Comparison of ENCODE assay signal across 32 cellular contexts in the genomic region with DNA sequence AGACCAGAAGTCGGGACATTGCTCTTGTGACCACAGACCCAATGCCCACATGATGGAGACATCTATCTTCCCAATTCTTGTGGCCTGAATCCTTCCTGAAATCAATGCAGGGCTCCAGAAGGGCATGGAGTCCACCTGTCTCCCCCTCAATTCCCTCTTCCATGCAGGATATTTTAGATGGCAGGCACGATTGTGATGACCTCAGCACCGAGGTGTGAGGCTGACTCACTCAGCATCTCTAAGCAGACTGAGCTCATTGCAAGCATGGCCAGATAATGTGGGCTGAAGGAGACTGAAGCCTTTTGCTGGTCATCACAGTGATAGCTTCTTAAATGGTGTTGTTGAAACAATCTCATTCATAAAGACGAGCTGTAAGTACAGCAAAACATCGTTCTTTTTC.
DNase-seq lines count a peak whose midpoint lies in the region; ATAC-seq, FAIRE-seq and TF ChIP-seq lines count a peak whose summit lies in the region.
"Had no signal": no experiment of that assay in that cellular context is flagged by ENCODE, and none has a peak within 500 bp of the region (broad histone marks: within the 10 kb centered on the region; RNA-seq: fewer than 3 reads in every experiment).

No MANE protein-coding gene starts in this region.

- no peaks in the 10 kb centered on the region for H3K36me3 Mint-ChIP-seq in activated CD4-positive, alpha-beta T cell treated with anti-CD3 and anti-CD28 coated beads, Interleukin-2, amount 10 ng/mL, durations not matched to agents 24 days and 14 days (ENCODE audit: low read depth)
- H3K36me3 Mint-ChIP-seq: activated naive CD4-positive, alpha-beta T cell treated with anti-CD3 and anti-CD28 coated beads, Interleukin-2, amount 50 U/mL, for 24 hours; neural progenitor cell had no signal

- no peaks in the 10 kb centered on the region for H3K4me1 ChIP-seq in RWPE2 (ENCODE audit: insufficient read depth, poor library complexity, severe bottlenecking)
- H3K4me1 ChIP-seq: neural progenitor cell, parathyroid adenoma, SJCRH30 had no signal

- TF ChIP-seq CTCF in RWPE2 (IDR thresholded peaks at IDR 0.05; ENCODE audit: poor library complexity, severe bottlenecking) (no peak), epithelial cell of proximal tubule (conservative IDR thresholded peaks at IDR 0.05; ENCODE audit: low read depth, low read length) (no peak)

- intact Hi-C loops in activated CD4-positive, alpha-beta T cell treated with anti-CD3 and anti-CD28 coated beads, Interleukin-2, amount 10 ng/mL, durations not matched to agents 24 days and 14 days (cut with micrococcal nuclease): no loop called here

- H3K27ac ChIP-seq in RWPE2 (ENCODE audit: poor library complexity, severe bottlenecking): no peak overlapping the region
- H3K27ac ChIP-seq: 22Rv1, epithelial cell of prostate, neural progenitor cell, parathyroid adenoma, Peyer's patch, SJCRH30 had no signal

- no peaks in the 10 kb centered on the region for H3K27me3 ChIP-seq in RWPE2 (ENCODE audit: insufficient read depth, poor library complexity, severe bottlenecking)
- H3K27me3 ChIP-seq: neural progenitor cell, Peyer's patch, SJCRH30 had no signal

- H3K4me3 ChIP-seq in RWPE2 (ENCODE audit: severe bottlenecking) (no peak overlapping the region), epithelial cell of proximal tubule (ENCODE audit: low read depth, low read length) (no peak overlapping the region)
- H3K4me3 ChIP-seq: GM23338, K562, neural progenitor cell, Peyer's patch, SJCRH30, smooth muscle cell had no signal

- FAIRE-seq in urothelium cell line (lab: Jason Lieb, UNC): no peak
- FAIRE-seq: HTR-8/SVneo, islet of Langerhans, K562 had no signal

- DNase-seq in DMS53 (lab: John Stamatoyannopoulos, UW) (peak; percentile 20), DMS53 treated with DMSO at 0.1 percent for 48 hours (lab: John Stamatoyannopoulos, UW; ENCODE audit: unreplicated experiment) (no peak), RWPE2 (ENCODE audit: low spot score) (no peak), epithelial cell of proximal tubule (ENCODE audit: low read depth) (peak; percentile 58), urothelium cell line (ENCODE audit: low spot score) (peak; percentile 9), NCI-H2107 (lab: John Stamatoyannopoulos, UW) (no peak)
- DNase-seq in activated CD4-positive, alpha-beta T cell treated with anti-CD3 and anti-CD28 coated beads, Interleukin-2, amount 10 ng/mL, durations not matched to agents 24 days and 14 days: no peak
- DNase-seq: activated CD4-positive, alpha-beta T cell treated with anti-CD3 and anti-CD28 coated beads for 48 hours; activated CD8-positive, alpha-beta memory T cell treated with anti-CD3 and anti-CD28 coated beads for 24 hours; activated T-cell treated with anti-CD3 and anti-CD28 coated beads for 4 hours; amniotic stem cell; effector CD4-positive, alpha-beta T cell; NCI-H1417 treated with DMSO at 0.1 percent for 48 hours; NCI-H2029 treated with DMSO at 0.1 percent for 48 hours; NCI-H226; NCI-H69; Peyer's patch; right cardiac atrium; stimulated activated CD4-positive, alpha-beta T cell treated with anti-CD3 and anti-CD28 coated beads, Interleukin-1b, Interleukin-23, amount 100 ng/mL, for 48 hours; stimulated activated naive CD4-positive, alpha-beta T cell treated with Interleukin-2 at 50 U/mL for 16 hours had no signal

- H3K9me3 ChIP-seq in RWPE2 (ENCODE audit: severe bottlenecking): no peaks in the 10 kb centered on the region
- H3K9me3 ChIP-seq: Peyer's patch, SJCRH30 had no signal

- H3K36me3 ChIP-seq in RWPE2 (ENCODE audit: low read depth): no peaks in the 10 kb centered on the region
- H3K36me3 ChIP-seq: neural progenitor cell, Peyer's patch, SJCRH30 had no signal

- H3K4me3 Mint-ChIP-seq in activated CD4-positive, alpha-beta T cell treated with anti-CD3 and anti-CD28 coated beads, Interleukin-2, amount 10 ng/mL, durations not matched to agents 24 days and 14 days: no peak overlapping the region
- H3K4me3 Mint-ChIP-seq: activated naive CD4-positive, alpha-beta T cell treated with anti-CD3 and anti-CD28 coated beads, Interleukin-2, amount 50 U/mL, for 24 hours; GM23338; neural progenitor cell had no signal

- no peaks in the 10 kb centered on the region for H3K9me3 Mint-ChIP-seq in activated CD4-positive, alpha-beta T cell treated with anti-CD3 and anti-CD28 coated beads, Interleukin-2, amount 10 ng/mL, durations not matched to agents 24 days and 14 days
- H3K9me3 Mint-ChIP-seq: activated naive CD4-positive, alpha-beta T cell treated with anti-CD3 and anti-CD28 coated beads, Interleukin-2, amount 50 U/mL, for 24 hours; GM23338; neural progenitor cell had no signal

- no peaks in the 10 kb centered on the region for H3K4me1 Mint-ChIP-seq in activated CD4-positive, alpha-beta T cell treated with anti-CD3 and anti-CD28 coated beads, Interleukin-2, amount 10 ng/mL, durations not matched to agents 24 days and 14 days
- H3K4me1 Mint-ChIP-seq: activated naive CD4-positive, alpha-beta T cell treated with anti-CD3 and anti-CD28 coated beads, Interleukin-2, amount 50 U/mL, for 24 hours; GM23338 had no signal

- H3K27me3 Mint-ChIP-seq in activated CD4-positive, alpha-beta T cell treated with anti-CD3 and anti-CD28 coated beads, Interleukin-2, amount 10 ng/mL, durations not matched to agents 24 days and 14 days: peaks cover under 1% of the 10 kb centered on the region

- no peak overlapping the region for H3K27ac Mint-ChIP-seq in activated CD4-positive, alpha-beta T cell treated with anti-CD3 and anti-CD28 coated beads, Interleukin-2, amount 10 ng/mL, durations not matched to agents 24 days and 14 days
- H3K27ac Mint-ChIP-seq: activated naive CD4-positive, alpha-beta T cell treated with anti-CD3 and anti-CD28 coated beads, Interleukin-2, amount 50 U/mL, for 24 hours; GM23338; neural progenitor cell had no signal

- 0 out of 3 replicates have a peak, but pooled peaks have one; percentile 38 for ATAC-seq in RWPE2 (ENCODE audit: low read depth)
- no peak for ATAC-seq in GM19351 (IDR thresholded peaks at IDR 0.05; ENCODE audit: unreplicated experiment)
- ATAC-seq: GM23338, K562, right cardiac atrium had no signal

Comparison
In these comparisons a context has a peak if more than half of its experiments do, and no peak if none do; other contexts are left out.
1. DNase-seq: peak in DMS53 (single experiment), epithelial cell of proximal tubule (single experiment) and urothelium cell line (single experiment); none in DMS53 treated with DMSO at 0.1 percent for 48 hours (single experiment), RWPE2 (single experiment), NCI-H2107 (single experiment) and activated CD4-positive, alpha-beta T cell treated with anti-CD3 and anti-CD28 coated beads, Interleukin-2, amount 10 ng/mL, durations not matched to agents 24 days and 14 days (single experiment).